4 cellular contexts compared by ENCODE assay signal in the genomic region with DNA sequence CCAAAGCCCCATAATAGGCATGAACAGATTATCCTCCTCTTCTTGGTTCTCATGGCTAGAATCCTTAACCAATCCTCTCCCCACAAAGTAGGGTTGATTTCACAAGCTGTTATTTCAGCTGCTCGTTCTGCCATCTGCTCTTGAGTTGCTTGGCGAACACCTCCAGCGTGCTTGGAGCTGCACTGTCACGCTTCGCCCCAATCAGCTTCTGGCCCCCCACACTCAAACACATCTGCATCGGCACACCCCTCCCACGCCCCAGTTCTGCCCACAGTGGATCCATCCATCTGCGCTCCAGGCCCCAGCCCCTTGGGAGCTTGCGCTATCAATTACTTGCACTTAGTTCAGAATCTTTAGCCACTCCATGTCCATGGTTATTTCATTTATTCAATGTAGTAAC. TPM values are rescaled to one million over a fixed set of nuclear protein-coding genes. Genes with fewer than 3 reads are reported as not detected.
"Had no signal": no experiment of that assay in that cellular context is flagged by ENCODE, and none has a peak within 500 bp of the region (broad histone marks: within the 10 kb centered on the region; RNA-seq: fewer than 3 reads in every experiment).

No MANE protein-coding gene starts in this region.

RNA-seq across cellular contexts. Expression of gene FOXD4, which starts 17.8 kb away (rescaled TPM):
- total RNA-seq: GM23248, H1, H4, H7 had no signal
